ENCODE assay signal across 9 cellular contexts in the genomic region with DNA sequence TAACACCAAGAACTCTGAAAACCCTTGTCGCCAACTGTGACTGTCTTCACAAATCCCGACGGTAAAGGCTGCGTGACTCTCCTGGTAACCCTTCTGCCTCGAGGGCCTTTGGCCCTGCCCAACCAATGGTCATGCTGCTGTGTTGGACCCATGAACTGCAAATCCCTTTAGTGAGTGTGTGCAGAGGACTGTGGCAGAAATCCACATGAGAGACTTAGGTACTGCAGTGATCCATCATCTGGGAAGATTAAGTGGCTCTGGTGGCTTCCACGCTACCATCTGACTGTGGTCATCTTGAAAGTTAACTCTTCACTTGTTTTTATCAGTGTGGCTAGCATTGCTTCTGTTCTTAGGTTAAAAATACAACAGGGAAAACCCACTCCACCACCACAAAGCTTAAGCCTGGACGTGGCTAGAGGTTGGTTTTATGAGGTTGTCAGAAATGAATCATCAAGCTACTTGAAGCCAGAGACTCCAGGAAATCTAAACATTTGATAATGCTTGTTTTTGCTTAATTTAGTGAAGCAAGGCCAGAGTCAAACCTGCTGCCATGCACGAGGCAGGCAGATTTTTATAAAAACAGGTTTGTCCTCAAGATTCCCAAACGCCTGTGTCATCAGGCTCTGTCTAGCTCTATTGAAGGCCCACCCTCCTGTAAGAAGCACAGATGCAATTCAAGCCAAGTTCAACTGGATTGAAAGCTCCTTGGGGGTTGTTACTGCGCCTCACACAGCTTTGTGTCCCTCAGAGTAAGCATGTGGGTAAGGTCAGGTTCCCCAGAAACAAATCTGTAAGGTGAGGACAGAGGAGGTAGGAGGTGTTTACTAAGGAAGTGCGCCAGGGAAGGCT. TPM values are rescaled to one million over a fixed set of nuclear protein-coding genes. Genes with fewer than 3 reads are reported as not detected.
DNase-seq lines count a peak whose midpoint lies in the region; ATAC-seq, FAIRE-seq and TF ChIP-seq lines count a peak whose summit lies in the region.
"Had no signal": no experiment of that assay in that cellular context is flagged by ENCODE, and none has a peak within 500 bp of the region (broad histone marks: within the 10 kb centered on the region; RNA-seq: fewer than 3 reads in every experiment).

No MANE protein-coding gene starts in this region.

- CTCF ChIA-PET in GM12878 (lab: Yijun Ruan, JAX): no interaction called here

- TF ChIP-seq POLR2A in GM12878 (IDR thresholded peaks at IDR 0.05; ENCODE audit: low read depth, low read length): no peak
- no peak for TF ChIP-seq POLR2A in esophagus muscularis mucosa (IDR thresholded peaks at IDR 0.05; ENCODE audit: low read depth)

- WGBS in GM12878 (ENCODE audit: insufficient coverage, insufficient replicate concordance, low lambda C conversion rate, missing lambda C conversion rate): 3% methylated on average over 11 of the region's 11 CpGs
- 66% methylated on average over 10 of the region's 11 CpGs for WGBS in esophagus muscularis mucosa

- H3K4me3 Mint-ChIP-seq in stimulated activated memory B cell treated with anti-CD40 and anti-IgM and Interleukin-4, amounts not matched to agents 10 μg/mL and 1 μg/mL and 100 μg/mL, for 72 hours: peak overlapping the region; percentile 13

- H3K9me3 ChIP-seq in GM12878 (replicated peaks; ENCODE audit: control insufficient read depth, insufficient read depth, low read length) (no peaks in the 10 kb centered on the region; the same call in 2 of the 3 replicates), esophagus muscularis mucosa (no peaks in the 10 kb centered on the region)
- H3K9me3 ChIP-seq: neutrophil had no signal

- H3K27me3 ChIP-seq in GM12878 (replicated peaks in 1 of 2; ENCODE audit: control insufficient read depth in 2 of 2, insufficient read depth in 2 of 2, low read length in 1 of 2) (peaks cover 0 to 3% of the 10 kb centered on the region in 2 experiments; a peak in 3 of 4 replicates), esophagus muscularis mucosa (no peaks in the 10 kb centered on the region)
- H3K27me3 ChIP-seq: neutrophil had no signal

- peak overlapping the region; percentile 84 for H3K27ac Mint-ChIP-seq in stimulated activated memory B cell treated with anti-CD40 and anti-IgM and Interleukin-4, amounts not matched to agents 10 μg/mL and 1 μg/mL and 100 μg/mL, for 72 hours

- no peak overlapping the region for H3K4me3 ChIP-seq in GM12864 (ENCODE audit: low read depth, low read length)
- H3K4me3 ChIP-seq in GM12878: peak overlapping the region; percentile 32; the same call in 1 of the 2 replicates
- no peak overlapping the region for H3K4me3 ChIP-seq in esophagus muscularis mucosa

- peak overlapping the region; percentile 88 for H3K4me2 ChIP-seq in GM12878 (ENCODE audit: control insufficient read depth, insufficient read depth)

- ATAC-seq in GM21515 (IDR thresholded peaks at IDR 0.05; ENCODE audit: unreplicated experiment) (peak; percentile 85), GM12878 (peak; percentile 96)
- peak; percentile 89 for ATAC-seq in stimulated activated memory B cell treated with anti-CD40 and anti-IgM and Interleukin-4, amounts not matched to agents 10 μg/mL and 1 μg/mL and 100 μg/mL, for 72 hours

- H4K20me1 ChIP-seq in GM12878 (ENCODE audit: control insufficient read depth, insufficient read depth): 0 out of 2 replicates have a peak, but pooled peaks cover 3% of the 10 kb centered on the region

- peaks cover 20% of the 10 kb centered on the region for H3K27me3 Mint-ChIP-seq in stimulated activated memory B cell treated with anti-CD40 and anti-IgM and Interleukin-4, amounts not matched to agents 10 μg/mL and 1 μg/mL and 100 μg/mL, for 72 hours

- 0 out of 2 replicates have a peak overlapping the region, but pooled peaks have one; percentile 15 for H3K27ac ChIP-seq in GM12878 (ENCODE audit: control insufficient read depth, insufficient read depth)
- H3K27ac ChIP-seq in esophagus muscularis mucosa (replicated peaks in 1 of 4): no peak overlapping the region
- H3K27ac ChIP-seq: neutrophil had no signal

- RAD21 ChIA-PET in GM12878 (lab: Charles Lee; ENCODE audit: unreplicated experiment): interaction anchor here (1.7 kb wide), 1 partner anchor 9 kb away, joined by 3 read pairs; no protein-coding TSS in a partner anchor

- in situ Hi-C loops in GM12878 (cut with MboI): no loop called here

- no peak for TF ChIP-seq CTCF in GM12864 (IDR thresholded peaks at IDR 0.05; ENCODE audit: low read depth, low read length, missing control alignments)
- no peak for TF ChIP-seq CTCF in GM12878 (IDR thresholded peaks at IDR 0.05 in 2 of 3, conservative IDR thresholded peaks at IDR 0.05 in 1 of 3; ENCODE audit: control insufficient read depth in 2 of 3, extremely low read depth in 1 of 3, insufficient read depth in 1 of 3, low read depth in 3 of 3, low read length in 3 of 3)
- TF ChIP-seq CTCF in esophagus muscularis mucosa (IDR thresholded peaks at IDR 0.05): no peak

- intact Hi-C loops in GM12878 (cut with micrococcal nuclease; ENCODE audit: unreplicated experiment) (loop anchor here (1.0 to 10.0 kb wide), 2 partner anchors 29 to 392 kb away; no protein-coding TSS in a partner anchor), esophagus muscularis mucosa (cut with DNase I) (no loop called here)

- H3K36me3 Mint-ChIP-seq in stimulated activated memory B cell treated with anti-CD40 and anti-IgM and Interleukin-4, amounts not matched to agents 10 μg/mL and 1 μg/mL and 100 μg/mL, for 72 hours: peaks cover 14% of the 10 kb centered on the region

- POLR2A ChIA-PET in GM12878 (lab: Charles Lee): no interaction called here

- SMC1A ChIA-PET in GM12878 (lab: Charles Lee; ENCODE audit: uncharacterized antibody, unreplicated experiment): interaction anchor here (0.6 to 1.4 kb wide), 3 partner anchors 30 to 105 kb away, joined by 3 read pairs; no protein-coding TSS in a partner anchor

- H3K9ac ChIP-seq in GM12878 (ENCODE audit: control insufficient read depth, insufficient read depth, low read length): no peak overlapping the region

- no TSS peak for BruUV-seq in GM12878 (replicated peaks; lab: Mats Ljungman, UMichigan)

- H3K36me3 ChIP-seq in GM12878 (ENCODE audit: control insufficient read depth in 2 of 2, insufficient read depth in 2 of 2, low read length in 1 of 2): no peaks in the 10 kb centered on the region
- no peaks in the 10 kb centered on the region for H3K36me3 ChIP-seq in esophagus muscularis mucosa
- H3K36me3 ChIP-seq: neutrophil had no signal

- no peak overlapping the region; the same call in 1 of the 2 replicates for H2AFZ ChIP-seq in GM12878 (ENCODE audit: control insufficient read depth, low read depth, low read length)

- FAIRE-seq in GM12878 (lab: Jason Lieb, UNC): peak; percentile 80

- peaks cover 46% of the 10 kb centered on the region for H3K4me1 Mint-ChIP-seq in stimulated activated memory B cell treated with anti-CD40 and anti-IgM and Interleukin-4, amounts not matched to agents 10 μg/mL and 1 μg/mL and 100 μg/mL, for 72 hours

- peaks cover 5% of the 10 kb centered on the region for H3K9me3 Mint-ChIP-seq in stimulated activated memory B cell treated with anti-CD40 and anti-IgM and Interleukin-4, amounts not matched to agents 10 μg/mL and 1 μg/mL and 100 μg/mL, for 72 hours

- peak; percentile 80 for DNase-seq in GM12864 (ENCODE audit: low read depth)
- peak; percentile 69 for DNase-seq in HK-2 (ENCODE audit: unreplicated experiment)
- DNase-seq in GM12878 (ENCODE audit: low read depth, low spot score): peak; percentile 84
- no peak for DNase-seq in esophagus muscularis mucosa (ENCODE audit: extremely low spot score)
- DNase-seq in NCI-H1092 treated with DMSO at 0.1 percent for 48 hours (lab: John Stamatoyannopoulos, UW): no peak
- no peak for DNase-seq in GF-D8 (lab: John Stamatoyannopoulos, UW)

- H3K4me1 ChIP-seq in GM12878 (ENCODE audit: control insufficient read depth, insufficient read depth, low read length): peaks cover 25% of the 10 kb centered on the region
- H3K4me1 ChIP-seq in esophagus muscularis mucosa: peaks cover 0 to 5% (median 0%) of the 10 kb centered on the region in 4 donors

- peak; percentile 81 to 85; a peak in 3 of 4 replicates for TF ChIP-seq EP300 in GM12878 (IDR thresholded peaks at IDR 0.05; ENCODE audit: borderline replicate concordance in 1 of 2, control insufficient read depth in 1 of 2, low read depth in 2 of 2, low read length in 2 of 2)
- no peak for TF ChIP-seq EP300 in esophagus muscularis mucosa (IDR thresholded peaks at IDR 0.05)

- H3K79me2 ChIP-seq in GM12878 (ENCODE audit: control insufficient read depth, insufficient read depth, low read length): no peaks in the 10 kb centered on the region

- TF ChIP-seq RAD21 in GM12878 (IDR thresholded peaks at IDR 0.05; ENCODE audit: insufficient read depth, low read depth, low read length): no peak

TF ChIP-seq in GM12878, 131 proteins besides CTCF, POLR2A, EP300 and RAD21 (continues in another document):
- peak; percentile 89 for TF ChIP-seq BCL11A (IDR thresholded peaks at IDR 0.05; ENCODE audit: low read depth, low read length)
- TF ChIP-seq GABPA (IDR thresholded peaks at IDR 0.05; ENCODE audit: low read depth): peak; percentile 57; the same call in 1 of the 2 replicates
- no peak for TF ChIP-seq MYC (IDR thresholded peaks at IDR 0.05; ENCODE audit: insufficient read depth, insufficient read length, insufficient replicate concordance, low read length, severe bottlenecking)
- TF ChIP-seq, protein P1, sequence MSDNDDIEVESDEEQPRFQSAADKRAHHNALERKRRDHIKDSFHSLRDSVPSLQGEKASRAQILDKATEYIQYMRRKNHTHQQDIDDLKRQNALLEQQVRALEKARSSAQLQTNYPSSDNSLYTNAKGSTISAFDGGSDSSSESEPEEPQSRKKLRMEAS (IDR thresholded peaks at IDR 0.05; ENCODE audit: low read depth, low read length): no peak

RNA-seq across cellular contexts. Expression of a gene that starts 52.7 kb away (rescaled TPM):
- total RNA-seq in GM12878 (2013; cell fraction: nucleolus; rRNA removed): 119 and 121 TPM in 2 replicates
- total RNA-seq in GM12878 (2014; rRNA removed): 30.4 and 35.8 TPM in 2 replicates
- 45.0 and 46.0 TPM in 2 replicates for total RNA-seq in GM12878 (2014; rRNA removed; fragmentation: Illumina TruSeq; extraction: Trizol)
- 25.2 and 27.1 TPM in 2 replicates for total RNA-seq in GM12878 (2021)
- polyA plus RNA-seq in GM12878 (2011; ENCODE audit: low read depth): 5.2 TPM
- polyA plus RNA-seq in GM12878 (2011; rRNA removed): 20.0 and 24.8 TPM in 2 replicates
- 8.8 and 9.6 TPM in 2 replicates for polyA plus RNA-seq in GM12878 (2011; cell fraction: cytosol; rRNA removed)
- polyA plus RNA-seq in GM12878 (2011; cell fraction: nucleus; rRNA removed): 19.7 and 23.1 TPM in 2 replicates
- polyA plus RNA-seq in GM12878 (2012): 7.8 and 10.6 TPM in 2 replicates
- polyA plus RNA-seq in GM12878 (2014; fragmentation: Illumina TruSeq; extraction: Trizol): 22.8 and 27.1 TPM in 2 replicates
- polyA plus RNA-seq in GM12878 (2014; fragmentation: Nextera tagmentation; extraction: Ambion mirVana): 1 to 10 TPM; 8.1 to 8.4 TPM
- polyA plus RNA-seq in GM12878 (2014; rRNA removed): 15.3 and 15.5 TPM in 2 replicates
- 10 to 100 TPM; 22.4 to 27.1 TPM for polyA plus RNA-seq in GM12878 (2016; fragmentation: Nextera tagmentation; extraction: Ambion mirVana)
- 64.2 and 72.6 TPM in 2 replicates for polyA minus RNA-seq in GM12878 (2011; rRNA and poly(A)+ RNA removed)
- polyA minus RNA-seq in GM12878 (2011; cell fraction: cytosol; rRNA and poly(A)+ RNA removed): 22.9 and 34.9 TPM in 2 replicates
- polyA minus RNA-seq in GM12878 (2011; cell fraction: nucleus; rRNA and poly(A)+ RNA removed): 55.5 and 85.3 TPM in 2 replicates
- 10 to 100 TPM; 78.1 to 96.4 (median 86.5) TPM for total RNA-seq in esophagus muscularis mucosa

Comparison
In these comparisons a context has a peak if more than half of its experiments do, and no peak if none do; other contexts are left out.
1. DNase-seq: peak in GM12864 (single experiment), HK-2 (single experiment) and GM12878 (single experiment); none in esophagus muscularis mucosa (single experiment), NCI-H1092 treated with DMSO at 0.1 percent for 48 hours (single experiment) and GF-D8 (single experiment).
2. Peak in every context shown above with its lines, with median percentiles within 50 percentile points of each other: ATAC-seq.